ENCODE assay signal across 8 cellular contexts in genomic region chr7:1065263-1066260, GRCh38. TPM values are rescaled to one million over a fixed set of nuclear protein-coding genes. Genes with fewer than 3 reads are reported as not detected.
DNase-seq lines count a peak whose midpoint lies in the region; ATAC-seq and TF ChIP-seq lines count a peak whose summit lies in the region.

No MANE protein-coding gene starts in this region.

- peaks cover 6% of the 10 kb centered on the region for H3K4me1 Mint-ChIP-seq in endothelial cell (ENCODE audit: unreplicated experiment)

- H3K27ac Mint-ChIP-seq in endothelial cell (ENCODE audit: unreplicated experiment): no peak overlapping the region

- ATAC-seq in HG03108 (IDR thresholded peaks at IDR 0.05; ENCODE audit: unreplicated experiment): peak; percentile 47

- H3K27me3 ChIP-seq in NT2/D1 (ENCODE audit: insufficient read depth, insufficient read length) (no peaks in the 10 kb centered on the region), mucosa of rectum (ENCODE audit: control insufficient read depth in 2 of 2, insufficient read depth in 2 of 2, low read length in 2 of 2) (no peaks in the 10 kb centered on the region)

- DNase-seq in NCI-H146 (lab: John Stamatoyannopoulos, UW) (peak; percentile 6), NCI-H146 treated with DMSO at 0.1 percent for 48 hours (lab: John Stamatoyannopoulos, UW; ENCODE audit: unreplicated experiment) (no peak), NT2/D1 (ENCODE audit: low read depth, low spot score) (peak; percentile 66), endothelial cell (ENCODE audit: low spot score) (peak; percentile 90)
- DNase-seq in activated CD8-positive, alpha-beta memory T cell treated with anti-CD3 and anti-CD28 coated beads, Interleukin-2, amount 50 U/mL, for 24 hours (ENCODE audit: extremely low read depth): peak; percentile 53
- DNase-seq in stimulated activated CD8-positive, alpha-beta memory T cell treated with anti-CD3 and anti-CD28 coated beads, Interleukin-4, amount 100 ng/mL, for 48 hours: peak; percentile 90

- peaks cover 24% of the 10 kb centered on the region for H3K36me3 Mint-ChIP-seq in endothelial cell (ENCODE audit: low read depth, unreplicated experiment)

- TF ChIP-seq CTCF in endothelial cell (IDR thresholded peaks at IDR 0.05; ENCODE audit: unreplicated experiment): peak; percentile 82

- no peak overlapping the region for H3K27ac ChIP-seq in mucosa of rectum (ENCODE audit: low read depth in 2 of 2, low read length in 2 of 2)

- peak overlapping the region; percentile 68 for H3K9ac ChIP-seq in NT2/D1 (ENCODE audit: insufficient read length, low read depth)
- peak overlapping the region in 1 of 2 donors; percentile 57 for H3K9ac ChIP-seq in mucosa of rectum (ENCODE audit: low read depth in 1 of 2, low read length in 2 of 2)

- H3K36me3 ChIP-seq in NT2/D1 (ENCODE audit: insufficient read depth, insufficient read length, low read length): peaks cover 18% of the 10 kb centered on the region
- H3K36me3 ChIP-seq in mucosa of rectum (ENCODE audit: control insufficient read depth in 2 of 2, insufficient read depth in 2 of 2, low read length in 2 of 2): no peaks in the 10 kb centered on the region

- no peak overlapping the region for H3K4me3 ChIP-seq in NT2/D1 (ENCODE audit: insufficient read length, low read depth)
- H3K4me3 ChIP-seq in mucosa of rectum (ENCODE audit: low read length in 2 of 2): peak overlapping the region; percentile 47 to 67

- no peak overlapping the region for H3K4me3 Mint-ChIP-seq in endothelial cell (ENCODE audit: unreplicated experiment)

- peaks cover 23% of the 10 kb centered on the region for H3K4me1 ChIP-seq in NT2/D1 (ENCODE audit: insufficient read depth, insufficient read length)
- peaks cover 5 to 7% of the 10 kb centered on the region in 2 donors for H3K4me1 ChIP-seq in mucosa of rectum (ENCODE audit: control insufficient read depth in 2 of 2, insufficient read depth in 2 of 2, low read length in 2 of 2)

- no peaks in the 10 kb centered on the region for H3K9me3 Mint-ChIP-seq in endothelial cell (ENCODE audit: unreplicated experiment)

- peaks cover 14% of the 10 kb centered on the region for H3K27me3 Mint-ChIP-seq in endothelial cell (ENCODE audit: unreplicated experiment)

- peaks cover 4% of the 10 kb centered on the region; the same call in 1 of the 2 replicates for H3K9me3 ChIP-seq in NT2/D1 (ENCODE audit: insufficient read depth, low read length)
- no peaks in the 10 kb centered on the region for H3K9me3 ChIP-seq in mucosa of rectum (ENCODE audit: control insufficient read depth in 2 of 2, low read length in 2 of 2)

RNA-seq across cellular contexts. Expression of gene GPR146, which starts 21.2 kb away (rescaled TPM):
- 8.1 TPM for total RNA-seq in endothelial cell (ENCODE audit: unreplicated experiment)

RNA-seq across cellular contexts. Expression of gene GPER1, which starts 22.4 kb away (rescaled TPM):
- total RNA-seq in endothelial cell (ENCODE audit: unreplicated experiment): 0.72 TPM
